Comparison of ENCODE assay signal across 1 cellular context in the genomic region with DNA sequence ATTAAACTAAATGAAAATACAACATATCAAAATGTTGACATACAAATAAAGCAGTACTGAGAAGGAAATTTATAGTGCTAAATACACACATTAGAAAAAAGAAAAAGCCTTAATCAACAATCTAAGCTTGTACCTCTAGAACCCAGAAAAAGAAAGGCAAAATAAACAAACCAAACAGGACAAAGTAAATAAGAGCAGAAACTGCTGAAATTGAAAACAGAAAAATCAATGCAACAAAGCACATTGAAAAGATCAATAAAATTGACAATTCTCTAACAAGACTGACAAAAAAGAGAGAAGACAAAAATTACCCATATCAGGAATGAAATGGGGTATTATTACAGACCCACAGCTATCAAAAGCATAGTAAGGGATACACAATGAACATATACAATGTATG.
TF ChIP-seq lines count a peak whose summit lies in the region.

No MANE protein-coding gene starts in this region.

TF ChIP-seq in WTC11, 78 proteins besides CTCF, POLR2A, EP300 and RAD21 (continued from another document):
- no peak for TF ChIP-seq PRRX2 (CRISPR knock-in tag; IDR thresholded peaks at IDR 0.05)
- no peak for TF ChIP-seq NR2C2 (CRISPR knock-in tag; IDR thresholded peaks at IDR 0.05)
- TF ChIP-seq, protein P1, sequence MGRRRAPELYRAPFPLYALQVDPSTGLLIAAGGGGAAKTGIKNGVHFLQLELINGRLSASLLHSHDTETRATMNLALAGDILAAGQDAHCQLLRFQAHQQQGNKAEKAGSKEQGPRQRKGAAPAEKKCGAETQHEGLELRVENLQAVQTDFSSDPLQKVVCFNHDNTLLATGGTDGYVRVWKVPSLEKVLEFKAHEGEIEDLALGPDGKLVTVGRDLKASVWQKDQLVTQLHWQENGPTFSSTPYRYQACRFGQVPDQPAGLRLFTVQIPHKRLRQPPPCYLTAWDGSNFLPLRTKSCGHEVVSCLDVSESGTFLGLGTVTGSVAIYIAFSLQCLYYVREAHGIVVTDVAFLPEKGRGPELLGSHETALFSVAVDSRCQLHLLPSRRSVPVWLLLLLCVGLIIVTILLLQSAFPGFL (CRISPR knock-in tag; IDR thresholded peaks at IDR 0.05; ENCODE audit: borderline replicate concordance) = no peak
